ENCODE assay signal across 8 cellular contexts in the genomic region with DNA sequence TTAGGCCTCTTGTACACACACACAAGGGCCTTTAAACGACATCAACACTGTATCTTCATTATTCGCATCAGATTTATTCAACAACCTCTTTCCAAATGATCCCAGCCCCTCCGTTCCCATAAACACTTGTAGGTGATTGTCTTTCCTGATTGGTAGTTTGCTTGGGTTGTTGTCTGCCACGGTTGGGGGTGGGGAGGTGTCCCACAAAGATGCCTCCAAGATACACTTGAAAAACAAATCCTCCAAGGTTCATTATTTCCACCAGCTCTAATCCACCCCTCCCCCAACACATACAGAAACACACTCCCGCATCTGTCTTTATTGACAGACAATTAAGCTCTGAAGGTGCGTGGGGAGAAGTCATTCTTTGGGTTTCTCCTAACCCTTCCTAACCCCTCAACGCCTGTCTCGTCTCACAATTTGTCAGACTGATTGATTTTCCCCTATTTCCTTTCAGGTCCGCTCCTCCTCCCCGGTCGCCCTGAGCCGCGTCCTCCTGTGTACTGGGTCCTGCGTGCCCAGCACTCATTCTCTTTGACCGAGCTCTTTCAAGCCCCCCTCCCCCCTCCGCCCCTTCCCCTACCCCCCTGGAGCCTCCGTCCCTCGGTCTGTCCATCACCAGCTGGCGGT. TPM values are rescaled to one million over a fixed set of nuclear protein-coding genes. Genes with fewer than 3 reads are reported as not detected.
A peak's percentile ranks its signal among the peaks of the same experiment; 100 is the strongest.
DNase-seq lines count a peak whose midpoint lies in the region; ATAC-seq and TF ChIP-seq lines count a peak whose summit lies in the region.

No MANE protein-coding gene starts in this region.

- H3K4me1 Mint-ChIP-seq in T-helper 17 cell = peaks cover 47% of the 10 kb centered on the region
- peaks cover 37% of the 10 kb centered on the region for H3K4me1 Mint-ChIP-seq in memory B cell

- WGBS in thymus = 8% methylated on average over 19 of the region's 19 CpGs

- POLR2A ChIA-PET in AG04450 (lab: Yijun Ruan, JAX) = interaction anchor here (0.6 to 1.4 kb wide), 3 partner anchors 11 to 1203 kb away, joined by 3 read pairs; no protein-coding TSS in a partner anchor

- no peaks in the 10 kb centered on the region for H3K27me3 ChIP-seq in AG04450 (ENCODE audit: control insufficient read depth, insufficient read depth, low read length)
- H3K27me3 ChIP-seq in HAP-1 (ENCODE audit: low read depth) = no peaks in the 10 kb centered on the region
- no peaks in the 10 kb centered on the region for H3K27me3 ChIP-seq in duodenal mucosa (ENCODE audit: control insufficient read depth in 1 of 2, insufficient read depth in 2 of 2, low read length in 2 of 2)
- H3K27me3 ChIP-seq in thymus (ENCODE audit: control insufficient read depth, insufficient read depth) = no peaks in the 10 kb centered on the region

- DNase-seq in AG04450 (ENCODE audit: low read depth, low spot score) (no peak), HAP-1 (ENCODE audit: low spot score in 2 of 2) (peak; percentile 25 to 50), T-helper 17 cell (no peak), memory B cell (ENCODE audit: low spot score in 2 of 2) (peak in 1 of 2 donors; percentile 6), T-helper 9 cell (no peak)

- H3K4me3 Mint-ChIP-seq in T-helper 17 cell (peak overlapping the region; percentile 97), memory B cell (peak overlapping the region; percentile 93)

- TF ChIP-seq CTCF in AG04450 (IDR thresholded peaks at IDR 0.05; ENCODE audit: low read depth, low read length) = no peak

- H3K4me1 ChIP-seq in HAP-1 = peaks cover 21% of the 10 kb centered on the region
- H3K4me1 ChIP-seq in duodenal mucosa (ENCODE audit: control insufficient read depth in 1 of 2, insufficient read depth in 2 of 2, low read length in 2 of 2) = peaks cover 36 to 43% of the 10 kb centered on the region in 2 donors
- H3K4me1 ChIP-seq in thymus (ENCODE audit: control insufficient read depth, insufficient read depth, low read length) = peaks cover 12% of the 10 kb centered on the region

- no peaks in the 10 kb centered on the region for H3K27me3 Mint-ChIP-seq in T-helper 17 cell
- no peaks in the 10 kb centered on the region for H3K27me3 Mint-ChIP-seq in memory B cell

- in situ Hi-C loops in HAP-1 (cut with MboI; ENCODE audit: low sequenced_read_pairs) = no loop called here

- peak overlapping the region; percentile 77 for H3K27ac ChIP-seq in AG04450 (ENCODE audit: low read depth, low read length)
- peak overlapping the region; percentile 90 for H3K27ac ChIP-seq in duodenal mucosa (ENCODE audit: low read depth, low read length)
- H3K27ac ChIP-seq in thymus (ENCODE audit: low read depth) = peak overlapping the region; percentile 52

- H3K9ac ChIP-seq in duodenal mucosa (ENCODE audit: low read depth in 1 of 2, low read length in 2 of 2) = peak overlapping the region; percentile 51 to 74

- peaks cover 15% of the 10 kb centered on the region for H3K36me3 ChIP-seq in HAP-1 (replicated peaks)
- no peaks in the 10 kb centered on the region for H3K36me3 ChIP-seq in duodenal mucosa (ENCODE audit: control insufficient read depth in 1 of 2, insufficient read depth in 2 of 2, low read length in 2 of 2)
- peaks cover 6% of the 10 kb centered on the region for H3K36me3 ChIP-seq in thymus (ENCODE audit: control insufficient read depth, insufficient read depth)

- H3K9me3 Mint-ChIP-seq in memory B cell = no peaks in the 10 kb centered on the region

- CTCF ChIA-PET in AG04450 (lab: Charles Lee) = interaction anchor here (1.6 kb wide), 1 partner anchor 462 kb away, joined by 6 read pairs; no protein-coding TSS in a partner anchor

- H3K36me3 Mint-ChIP-seq in T-helper 17 cell (ENCODE audit: low read depth) = peaks cover 4% of the 10 kb centered on the region
- peaks cover 5% of the 10 kb centered on the region for H3K36me3 Mint-ChIP-seq in memory B cell

- ATAC-seq in T-helper 17 cell = peak; percentile 0
- ATAC-seq in memory B cell (ENCODE audit: low read depth) = no peak
- ATAC-seq in HG02759 (IDR thresholded peaks at IDR 0.05; ENCODE audit: unreplicated experiment) = no peak

- H3K9me3 ChIP-seq in AG04450 (ENCODE audit: control insufficient read depth, insufficient read depth, low read length) = no peaks in the 10 kb centered on the region; the same call in 1 of the 2 replicates
- no peaks in the 10 kb centered on the region for H3K9me3 ChIP-seq in HAP-1
- no peaks in the 10 kb centered on the region for H3K9me3 ChIP-seq in T-helper 17 cell (ENCODE audit: control insufficient read depth, low read length, poor library complexity, severe bottlenecking)
- no peaks in the 10 kb centered on the region for H3K9me3 ChIP-seq in duodenal mucosa (ENCODE audit: control insufficient read depth in 1 of 2, low read length in 2 of 2)
- H3K9me3 ChIP-seq in thymus (ENCODE audit: control insufficient read depth) = no peaks in the 10 kb centered on the region

- H3K27ac Mint-ChIP-seq in T-helper 17 cell (peak overlapping the region; percentile 97), memory B cell (peak overlapping the region; percentile 89)

- H3K4me3 ChIP-seq in AG04450 (ENCODE audit: low read depth, low read length) (peak overlapping the region; percentile 87), HAP-1 (peak overlapping the region; percentile 70), duodenal mucosa (ENCODE audit: low read depth in 1 of 2, low read length in 2 of 2) (peak overlapping the region; percentile 73 to 77), thymus (ENCODE audit: low read length) (peak overlapping the region; percentile 64)

RNA-seq across cellular contexts. Expression of gene WDR26, which starts 1.4 kb away (rescaled TPM):
- 58.7 and 70.6 TPM in 2 replicates for polyA plus RNA-seq in AG04450 (2011; rRNA removed)
- polyA minus RNA-seq in AG04450 (2011; rRNA and poly(A)+ RNA removed) = 97.2 and 120 TPM in 2 replicates
- 100 to 1,000 TPM; 157 to 176 TPM for total RNA-seq in T-helper 17 cell
- 62.3 TPM for polyA plus RNA-seq in thymus

Comparison
In these comparisons a context has a peak if more than half of its experiments do, and no peak if none do; other contexts are left out.
1. DNase-seq: peak in HAP-1 (2 of 2); none in AG04450 (single experiment), T-helper 17 cell (0 of 3) and T-helper 9 cell (single experiment).
2. Peak in every context shown above with its lines, with median percentiles within 50 percentile points of each other: H3K27ac ChIP-seq and H3K4me3 ChIP-seq.